Comparison of ENCODE assay signal across 1 cellular context in genomic region chr3:121749276-121750086, GRCh38.
TF ChIP-seq lines count a peak whose summit lies in the region.

GOLGB1 (minus strand) TSS chr3:121749741; CDS start chr3:121730971, 18,770 bp downstream.

TF ChIP-seq in GM12878, 131 proteins besides CTCF, POLR2A, EP300 and RAD21 (continued from another document and continues in another):
- peak; percentile 48; the same call in 1 of the 2 replicates for TF ChIP-seq RB1 (IDR thresholded peaks at IDR 0.05; ENCODE audit: borderline replicate concordance)
- TF ChIP-seq STAT1 (conservative IDR thresholded peaks at IDR 0.05): no peak; the same call in 1 of the 2 replicates
- no peak for TF ChIP-seq CBX3 (IDR thresholded peaks at IDR 0.05; ENCODE audit: borderline replicate concordance, low read depth)
- peak; percentile 38; the same call in 1 of the 2 replicates for TF ChIP-seq RUNX3 (IDR thresholded peaks at IDR 0.05; ENCODE audit: low read length)
- TF ChIP-seq PKNOX1 (IDR thresholded peaks at IDR 0.05): peak; percentile 96
- TF ChIP-seq MLLT1 (IDR thresholded peaks at IDR 0.05): peak; percentile 31; the same call in 1 of the 2 replicates
- TF ChIP-seq NFXL1 (IDR thresholded peaks at IDR 0.05; ENCODE audit: borderline replicate concordance): no peak
- no peak for TF ChIP-seq ZNF217 (IDR thresholded peaks at IDR 0.05)
- TF ChIP-seq CHD4 (IDR thresholded peaks at IDR 0.05): no peak
- 0 out of 2 replicates have a peak, but pooled peaks have one; percentile 22 for TF ChIP-seq FOXM1 (IDR thresholded peaks at IDR 0.05; ENCODE audit: low read depth, low read length)
- no peak for TF ChIP-seq MYC (IDR thresholded peaks at IDR 0.05; ENCODE audit: insufficient read depth, insufficient read length, insufficient replicate concordance, low read length, severe bottlenecking)
- TF ChIP-seq NR2C2 (IDR thresholded peaks at IDR 0.05; ENCODE audit: borderline replicate concordance, control insufficient read depth, insufficient read length, low read depth): peak; percentile 83
- peak; percentile 55 to 61; a peak in 3 of 4 replicates for TF ChIP-seq IKZF2 (IDR thresholded peaks at IDR 0.05)
- TF ChIP-seq ZBTB33 (IDR thresholded peaks at IDR 0.05): no peak
- TF ChIP-seq FOS (IDR thresholded peaks at IDR 0.05; ENCODE audit: borderline replicate concordance, extremely low read depth, insufficient read length): peak; percentile 73
- TF ChIP-seq ZBTB11 (CRISPR knock-in tag; IDR thresholded peaks at IDR 0.05): no peak
- TF ChIP-seq ZNF687 (IDR thresholded peaks at IDR 0.05): peak; percentile 68
- TF ChIP-seq SMC3 (IDR thresholded peaks at IDR 0.05; ENCODE audit: borderline replicate concordance, low read length): no peak
- peak; percentile 93 for TF ChIP-seq MXI1 (IDR thresholded peaks at IDR 0.05; ENCODE audit: low read depth, low read length)
- peak; percentile 76 for TF ChIP-seq IKZF1 (conservative IDR thresholded peaks at IDR 0.05)
- no peak for TF ChIP-seq KDM1A (IDR thresholded peaks at IDR 0.05; ENCODE audit: borderline replicate concordance)
- no peak for TF ChIP-seq ZNF274 (IDR thresholded peaks at IDR 0.05; ENCODE audit: insufficient read depth, insufficient read length)
- TF ChIP-seq ZNF24 (IDR thresholded peaks at IDR 0.05): no peak
- no peak for TF ChIP-seq ZSCAN29 (IDR thresholded peaks at IDR 0.05)
- TF ChIP-seq ETV6 (conservative IDR thresholded peaks at IDR 0.05 in 1 of 2, IDR thresholded peaks at IDR 0.05 in 1 of 2; ENCODE audit: borderline replicate concordance in 1 of 2, low read depth in 1 of 2): no peak
- no peak for TF ChIP-seq HSF1 (IDR thresholded peaks at IDR 0.05; ENCODE audit: low read depth, low read length)
- peak; percentile 96 for TF ChIP-seq RFX5 (IDR thresholded peaks at IDR 0.05; ENCODE audit: low read depth, low read length)
- peak; percentile 50 for TF ChIP-seq NFYA (IDR thresholded peaks at IDR 0.05; ENCODE audit: borderline replicate concordance, low read depth, low read length)
- TF ChIP-seq HDAC2 (IDR thresholded peaks at IDR 0.05): no peak
- TF ChIP-seq MTA3 (IDR thresholded peaks at IDR 0.05; ENCODE audit: borderline replicate concordance, low read length): no peak
- TF ChIP-seq JUNB (IDR thresholded peaks at IDR 0.05): no peak
- TF ChIP-seq NR2C1 (IDR thresholded peaks at IDR 0.05): peak; percentile 99
- TF ChIP-seq SREBF2 (IDR thresholded peaks at IDR 0.05; ENCODE audit: low read length): peak; percentile 51; the same call in 1 of the 2 replicates
- TF ChIP-seq JUND (IDR thresholded peaks at IDR 0.05; ENCODE audit: low read depth, low read length): no peak
- TF ChIP-seq DPF2 (IDR thresholded peaks at IDR 0.05): peak; percentile 25; the same call in 1 of the 2 replicates
- TF ChIP-seq BCLAF1 (IDR thresholded peaks at IDR 0.05): no peak
- TF ChIP-seq CUX1 (IDR thresholded peaks at IDR 0.05; ENCODE audit: insufficient replicate concordance, low read depth, low read length): no peak
- peak; percentile 65; the same call in 1 of the 2 replicates for TF ChIP-seq TBL1XR1 (IDR thresholded peaks at IDR 0.05; ENCODE audit: low read depth, low read length)
- TF ChIP-seq IRF4 (IDR thresholded peaks at IDR 0.05; ENCODE audit: low read depth, low read length): 0 out of 2 replicates have a peak, but pooled peaks have one; percentile 24
